Comparison of ENCODE assay signal across 1 cellular context in the genomic region with DNA sequence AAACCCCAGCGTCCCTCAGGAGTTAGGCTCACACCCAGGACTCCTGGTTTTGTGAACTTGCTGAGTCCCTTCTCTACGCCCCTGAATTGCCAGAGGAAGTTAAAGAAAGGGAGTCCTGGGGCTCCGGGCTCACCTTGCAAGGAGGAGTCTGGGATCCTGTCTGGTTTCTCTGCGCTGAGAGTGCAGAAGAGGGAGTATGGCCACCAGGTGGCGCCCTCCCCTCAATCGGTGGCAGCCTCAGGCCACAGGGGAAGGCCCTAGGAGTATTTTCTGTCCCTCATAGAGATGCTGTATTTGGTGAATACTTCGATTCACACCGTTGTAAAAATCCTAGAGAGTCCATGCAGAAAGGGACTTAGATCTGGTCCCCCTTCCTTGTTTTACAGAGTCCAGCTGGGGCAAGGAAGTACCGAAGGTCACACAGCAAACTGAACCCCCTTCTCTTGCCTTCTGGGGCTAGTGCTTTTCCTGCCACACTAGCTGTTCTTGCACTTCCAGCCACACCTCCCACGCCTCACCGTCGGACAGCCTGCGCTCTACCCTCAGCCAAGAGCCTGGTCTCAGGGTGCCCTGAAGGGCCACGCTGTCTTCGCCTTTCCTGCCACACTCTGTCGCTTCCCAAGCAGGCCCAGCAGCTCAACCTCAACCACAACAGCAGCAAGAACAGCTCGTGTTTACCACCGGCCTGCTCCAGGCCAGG.
TF ChIP-seq lines count a peak whose summit lies in the region.

No MANE protein-coding gene starts in this region.

TF ChIP-seq in K562, 482 proteins besides CTCF, POLR2A, EP300 and RAD21 (continued from another document):
- TF ChIP-seq RNF219 (CRISPR knock-in tag; IDR thresholded peaks at IDR 0.05) (no peak), XRCC5 (IDR thresholded peaks at IDR 0.05; ENCODE audit: low read depth, low read length) (0 out of 2 replicates have a peak, but pooled peaks have one; percentile 29), RB1 (IDR thresholded peaks at IDR 0.05; ENCODE audit: low read depth) (peak; percentile 48; the same call in 1 of the 2 replicates), STAG1 (CRISPR knock-in tag; IDR thresholded peaks at IDR 0.05; ENCODE audit: borderline replicate concordance) (peak; percentile 51; the same call in 1 of the 2 replicates), CC2D1A (IDR thresholded peaks at IDR 0.05) (0 out of 2 replicates have a peak, but pooled peaks have one; percentile 18), BMI1 (IDR thresholded peaks at IDR 0.05; ENCODE audit: low read length) (no peak), CEBPG (CRISPR knock-in tag; IDR thresholded peaks at IDR 0.05) (0 out of 2 replicates have a peak, but pooled peaks have one; percentile 7), CEBPG (tag; conservative IDR thresholded peaks at IDR 0.05 in 1 of 2, IDR thresholded peaks at IDR 0.05 in 1 of 2) (no peak), ZNF589 (CRISPR knock-in tag; IDR thresholded peaks at IDR 0.05; ENCODE audit: low read depth) (no peak), ZMIZ1 (IDR thresholded peaks at IDR 0.05; ENCODE audit: low read depth in 2 of 2, low read length in 2 of 2) (no peak), SMC3 (conservative IDR thresholded peaks at IDR 0.05; ENCODE audit: insufficient read depth, low read depth, low read length) (peak; percentile 92), ZNF583 (CRISPR knock-in tag; IDR thresholded peaks at IDR 0.05) (0 out of 2 replicates have a peak, but pooled peaks have one; percentile 36), DEAF1 (CRISPR knock-in tag; IDR thresholded peaks at IDR 0.05) (peak; percentile 64), CTCFL (IDR thresholded peaks at IDR 0.05; ENCODE audit: borderline replicate concordance, insufficient read depth, low read depth, low read length, poor library complexity, severe bottlenecking) (peak; percentile 17)
